8 cellular contexts compared by ENCODE assay signal in the genomic region with DNA sequence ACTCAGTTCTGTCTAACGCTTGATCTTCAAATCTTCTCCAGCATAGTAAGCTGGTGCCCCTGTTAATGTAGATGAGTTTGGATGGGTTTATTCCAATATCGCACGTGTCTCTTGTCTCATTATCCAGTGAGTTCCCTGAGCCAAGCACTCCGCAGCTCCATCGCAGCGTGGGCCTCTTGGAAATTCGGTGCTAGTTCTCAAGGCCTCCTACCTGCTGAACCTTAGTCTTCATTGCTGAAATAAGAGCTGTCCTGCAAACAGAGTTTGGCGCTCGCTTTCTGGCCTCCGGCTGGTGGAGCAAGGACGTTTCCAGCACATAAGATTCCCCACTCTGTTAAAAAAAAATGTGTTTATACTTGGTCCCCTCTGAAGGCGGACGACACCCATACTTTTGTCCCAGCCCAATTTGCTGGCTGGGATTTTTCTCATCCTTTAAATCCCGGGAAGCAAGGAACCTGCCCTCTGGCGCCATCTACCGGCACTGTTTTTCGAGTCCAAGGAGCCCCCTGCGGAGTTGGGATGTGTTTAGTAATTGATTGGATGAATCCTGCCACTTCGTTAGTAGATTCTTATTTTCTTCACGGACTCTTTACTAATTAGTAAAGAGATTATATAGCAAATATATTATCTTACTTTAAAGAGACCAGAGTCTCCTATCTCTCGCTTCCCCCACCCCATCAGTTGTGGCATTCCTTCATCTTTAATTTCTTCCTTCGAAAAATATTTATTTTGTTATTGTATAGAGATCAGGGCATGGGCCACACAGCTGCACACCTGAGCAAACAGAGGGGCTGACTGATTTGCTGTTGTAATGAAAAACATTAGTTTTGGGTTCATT. TPM values are rescaled to one million over a fixed set of nuclear protein-coding genes. Genes with fewer than 3 reads are reported as not detected.
DNase-seq lines count a peak whose midpoint lies in the region; ATAC-seq and TF ChIP-seq lines count a peak whose summit lies in the region.

No MANE protein-coding gene starts in this region.

- H3K36me3 ChIP-seq in fibroblast of lung (ENCODE audit: control insufficient read depth, insufficient read depth, low read length) = peaks cover 1% of the 10 kb centered on the region

- no peaks in the 10 kb centered on the region for H4K20me1 ChIP-seq in fibroblast of lung (ENCODE audit: control insufficient read depth, extremely low read depth, insufficient read depth, low read length)

- no peak overlapping the region for H3K27ac Mint-ChIP-seq in neural crest cell (ENCODE audit: unreplicated experiment)

- H3K9me3 ChIP-seq in fibroblast of lung (ENCODE audit: control insufficient read depth, insufficient read depth, low read depth, low read length) = no peaks in the 10 kb centered on the region

- H3K9ac ChIP-seq in fibroblast of lung (ENCODE audit: insufficient read depth, low read length) = no peak overlapping the region

- H3K9me3 Mint-ChIP-seq in neural crest cell = no peaks in the 10 kb centered on the region

- H2AFZ ChIP-seq in fibroblast of lung (ENCODE audit: low read length) = peak overlapping the region; percentile 30

- H3K27me3 ChIP-seq in fibroblast of lung (ENCODE audit: control insufficient read depth, insufficient read depth, low read length) = no peaks in the 10 kb centered on the region

- H3K4me3 ChIP-seq in fibroblast of lung (replicated peaks in 1 of 4; ENCODE audit: control extremely low read depth in 1 of 4, insufficient read depth in 1 of 4, low read depth in 3 of 4, low read length in 4 of 4) = no peak overlapping the region

- TF ChIP-seq CTCF in fibroblast of lung (conservative IDR thresholded peaks at IDR 0.05 in 1 of 2, IDR thresholded peaks at IDR 0.05 in 1 of 2; ENCODE audit: low read depth in 1 of 2, low read length in 2 of 2) (peak; percentile 77 to 86), neural crest cell (conservative IDR thresholded peaks at IDR 0.05) (peak; percentile 86)

- H3K4me1 Mint-ChIP-seq in neural crest cell = peaks cover 15% of the 10 kb centered on the region

- no peaks in the 10 kb centered on the region for H3K79me2 ChIP-seq in fibroblast of lung (ENCODE audit: control insufficient read depth, insufficient read depth, low read length)

- H3K27me3 Mint-ChIP-seq in neural crest cell (ENCODE audit: low read depth) = no peaks in the 10 kb centered on the region

- peak overlapping the region; percentile 44 for H3K4me2 ChIP-seq in fibroblast of lung (ENCODE audit: extremely low read depth, insufficient read depth, low read length)

- peaks cover 16% of the 10 kb centered on the region for H3K4me1 ChIP-seq in fibroblast of lung (ENCODE audit: control insufficient read depth, extremely low read depth, insufficient read depth, low read length)

- ATAC-seq in HG03460 (IDR thresholded peaks at IDR 0.05; ENCODE audit: unreplicated experiment) (no peak), HG03378 (IDR thresholded peaks at IDR 0.05; ENCODE audit: unreplicated experiment) (no peak)

- DNase-seq in NCI-H524 (lab: John Stamatoyannopoulos, UW) (peak; percentile 12 to 52), NCI-H524 treated with DMSO at 0.1 percent for 48 hours (lab: John Stamatoyannopoulos, UW) (no peak), NCI-H2171 (lab: John Stamatoyannopoulos, UW) (peak; percentile 51), fibroblast of lung (ENCODE audit: low read depth in 2 of 2) (peak; percentile 36 to 70), neural crest cell (ENCODE audit: low read depth, low spot score) (peak; percentile 89)
- DNase-seq in activated CD8-positive, alpha-beta memory T cell treated with anti-CD3 and anti-CD28 coated beads, Interleukin-2, amount 50 U/mL, for 4 hours = peak; percentile 45

- H3K4me3 Mint-ChIP-seq in neural crest cell = no peak overlapping the region

- no peak overlapping the region for H3K27ac ChIP-seq in fibroblast of lung (ENCODE audit: insufficient read depth, low read length)

- H3K36me3 Mint-ChIP-seq in neural crest cell (ENCODE audit: low read depth) = no peaks in the 10 kb centered on the region

RNA-seq across cellular contexts. Expression of gene JUN, which starts 14.7 kb away (rescaled TPM):
- total RNA-seq in fibroblast of lung (112 and 145 TPM in 2 replicates), neural crest cell (28.7 and 29.0 TPM in 2 replicates)
- polyA plus RNA-seq in fibroblast of lung = 22.6 and 73.7 TPM in 2 replicates
- polyA plus RNA-seq in fibroblast of lung (2012) = 39.2 and 112 TPM in 2 replicates
- polyA minus RNA-seq in fibroblast of lung (ENCODE audit: low replicate concordance) = 34.1 and 57.9 TPM in 2 replicates
